ENCODE assay signal across 9 cellular contexts in genomic region chr12:93244514-93245077, GRCh38.
DNase-seq lines count a peak whose midpoint lies in the region; ATAC-seq and TF ChIP-seq lines count a peak whose summit lies in the region.
"Had no signal": no experiment of that assay in that cellular context is flagged by ENCODE, and none has a peak within 500 bp of the region (broad histone marks: within the 10 kb centered on the region; RNA-seq: fewer than 3 reads in every experiment).

No MANE protein-coding gene starts in this region.

- no peaks in the 10 kb centered on the region for H3K27me3 Mint-ChIP-seq in CD4-positive, alpha-beta memory T cell
- no peaks in the 10 kb centered on the region for H3K27me3 Mint-ChIP-seq in activated CD8-positive, alpha-beta T cell treated with anti-CD3 and anti-CD28 coated beads for 36 hours
- H3K27me3 Mint-ChIP-seq in naive thymus-derived CD8-positive, alpha-beta T cell, result no peaks in the 10 kb centered on the region

- CTCF ChIA-PET in CD4-positive, alpha-beta memory T cell (lab: Charles Lee; ENCODE audit: partially characterized antibody), result interaction anchor here (1.3 to 1.5 kb wide), 3 partner anchors 129 to 175 kb away, joined by 3 to 4 read pairs (median 3); no protein-coding TSS in a partner anchor
- CTCF ChIA-PET in activated CD8-positive, alpha-beta T cell treated with anti-CD3 and anti-CD28 coated beads for 36 hours (lab: Charles Lee), result interaction anchor here (1.0 to 2.0 kb wide), 8 partner anchors 16 to 258 kb away, joined by 3 to 9 read pairs (median 5); no protein-coding TSS in a partner anchor

- H3K36me3 ChIP-seq in CD4-positive, alpha-beta memory T cell (ENCODE audit: insufficient read depth, low read length), result no peaks in the 10 kb centered on the region
- no peaks in the 10 kb centered on the region for H3K36me3 ChIP-seq in H7 (replicated peaks; ENCODE audit: control insufficient read depth, insufficient read depth, low read length)

- H3K27me3 ChIP-seq in CD4-positive, alpha-beta memory T cell (ENCODE audit: insufficient read depth, low read length), result no peaks in the 10 kb centered on the region
- H3K27me3 ChIP-seq in H7 (ENCODE audit: control insufficient read depth, insufficient read depth, low read length), result no peaks in the 10 kb centered on the region; the same call in 1 of the 2 replicates

- H3K4me3 Mint-ChIP-seq in CD4-positive, alpha-beta memory T cell, result peak overlapping the region in 5 of 8 donors; percentile 0 to 69 (median 34)
- peak overlapping the region; percentile 60 for H3K4me3 Mint-ChIP-seq in activated CD8-positive, alpha-beta T cell treated with anti-CD3 and anti-CD28 coated beads for 36 hours
- H3K4me3 Mint-ChIP-seq in naive thymus-derived CD8-positive, alpha-beta T cell, result peak overlapping the region; percentile 2 to 88 (median 64)
- H3K4me3 Mint-ChIP-seq: neural crest cell had no signal

- H3K27ac Mint-ChIP-seq in CD4-positive, alpha-beta memory T cell, result peak overlapping the region in 5 of 7 donors; percentile 9 to 86 (median 62)
- peak overlapping the region; percentile 92 for H3K27ac Mint-ChIP-seq in activated CD8-positive, alpha-beta T cell treated with anti-CD3 and anti-CD28 coated beads for 36 hours
- peak overlapping the region; percentile 72 to 96 (median 84) for H3K27ac Mint-ChIP-seq in naive thymus-derived CD8-positive, alpha-beta T cell

- ATAC-seq in GM19351 (IDR thresholded peaks at IDR 0.05; ENCODE audit: unreplicated experiment) (peak; percentile 33), GM19467 (IDR thresholded peaks at IDR 0.05; ENCODE audit: unreplicated experiment) (no peak), GM21619 (IDR thresholded peaks at IDR 0.05; ENCODE audit: unreplicated experiment) (no peak)
- peak; percentile 58 for ATAC-seq in activated CD8-positive, alpha-beta T cell treated with anti-CD3 and anti-CD28 coated beads for 36 hours
- ATAC-seq in naive thymus-derived CD8-positive, alpha-beta T cell, result no peak

- no peaks in the 10 kb centered on the region for H3K36me3 Mint-ChIP-seq in CD4-positive, alpha-beta memory T cell
- no peaks in the 10 kb centered on the region for H3K36me3 Mint-ChIP-seq in activated CD8-positive, alpha-beta T cell treated with anti-CD3 and anti-CD28 coated beads for 36 hours (ENCODE audit: low read depth)
- H3K36me3 Mint-ChIP-seq in naive thymus-derived CD8-positive, alpha-beta T cell, result no peaks in the 10 kb centered on the region

- H3K4me1 ChIP-seq in CD4-positive, alpha-beta memory T cell (ENCODE audit: insufficient read depth, low read length), result peaks cover 27% of the 10 kb centered on the region

- no peak overlapping the region for H3K27ac ChIP-seq in CD4-positive, alpha-beta memory T cell (ENCODE audit: low read depth, low read length)

- no peak for DNase-seq in CD4-positive, alpha-beta memory T cell
- peak; percentile 71 for DNase-seq in activated CD8-positive, alpha-beta T cell treated with anti-CD3 and anti-CD28 coated beads for 36 hours
- no peak for DNase-seq in naive thymus-derived CD8-positive, alpha-beta T cell
- DNase-seq in GF-D8 (lab: John Stamatoyannopoulos, UW) (no peak), H7 (no peak)

- H3K4me1 Mint-ChIP-seq in CD4-positive, alpha-beta memory T cell, result peaks cover 16 to 42% (median 22%) of the 10 kb centered on the region in 4 donors
- H3K4me1 Mint-ChIP-seq in activated CD8-positive, alpha-beta T cell treated with anti-CD3 and anti-CD28 coated beads for 36 hours (ENCODE audit: low read depth), result peaks cover 45% of the 10 kb centered on the region
- peaks cover 15 to 70% (median 61%) of the 10 kb centered on the region in 4 donors for H3K4me1 Mint-ChIP-seq in naive thymus-derived CD8-positive, alpha-beta T cell

- intact Hi-C loops in CD4-positive, alpha-beta memory T cell (cut with micrococcal nuclease), result no loop called here
- intact Hi-C loops in activated CD8-positive, alpha-beta T cell treated with anti-CD3 and anti-CD28 coated beads for 36 hours (cut with micrococcal nuclease), result no loop called here

- no peak for TF ChIP-seq CTCF in activated CD8-positive, alpha-beta T cell treated with anti-CD3 and anti-CD28 coated beads for 36 hours (IDR thresholded peaks at IDR 0.05)

- H3K9me3 ChIP-seq in CD4-positive, alpha-beta memory T cell (ENCODE audit: control insufficient read depth in 1 of 2, low read length in 2 of 2), result no peaks in the 10 kb centered on the region

- POLR2A ChIA-PET in CD4-positive, alpha-beta memory T cell (lab: Charles Lee; ENCODE audit: partially characterized antibody), result interaction anchor here (0.6 to 1.6 kb wide), 2 partner anchors 136 to 315 kb away, joined by 3 to 4 read pairs; no protein-coding TSS in a partner anchor
- POLR2A ChIA-PET in activated CD8-positive, alpha-beta T cell treated with anti-CD3 and anti-CD28 coated beads for 36 hours (lab: Charles Lee), result interaction anchor here (0.8 to 1.6 kb wide), 2 partner anchors 69 to 134 kb away, joined by 4 read pairs; no protein-coding TSS in a partner anchor
- POLR2A ChIA-PET in naive thymus-derived CD8-positive, alpha-beta T cell (lab: Charles Lee), result interaction anchor here (0.9 to 1.9 kb wide), 3 partner anchors 50 to 223 kb away, joined by 3 to 11 read pairs (median 5); partner anchors contain the start of gene MRPL42

- H3K4me3 ChIP-seq in CD4-positive, alpha-beta memory T cell (ENCODE audit: low read length in 2 of 2), result no peak overlapping the region
- H3K4me3 ChIP-seq in H7 (ENCODE audit: insufficient read depth, low read depth, low read length), result no peak overlapping the region

- H3K9me3 Mint-ChIP-seq in CD4-positive, alpha-beta memory T cell, result peaks cover 0 to 7% (median 1%) of the 10 kb centered on the region in 8 donors
- H3K9me3 Mint-ChIP-seq in activated CD8-positive, alpha-beta T cell treated with anti-CD3 and anti-CD28 coated beads for 36 hours, result peaks cover 6% of the 10 kb centered on the region
- peaks cover 0 to 7% (median 3%) of the 10 kb centered on the region in 9 donors for H3K9me3 Mint-ChIP-seq in naive thymus-derived CD8-positive, alpha-beta T cell

Comparison
In these comparisons a context has a peak if more than half of its experiments do, and no peak if none do; other contexts are left out.
1. ATAC-seq: peak in GM19351 (single experiment) and activated CD8-positive, alpha-beta T cell treated with anti-CD3 and anti-CD28 coated beads for 36 hours (single experiment); none in naive thymus-derived CD8-positive, alpha-beta T cell (0 of 2), GM19467 (single experiment) and GM21619 (single experiment).
2. Peak in every context shown above with its lines, with median percentiles within 50 percentile points of each other: H3K27ac Mint-ChIP-seq and H3K4me3 Mint-ChIP-seq.